In genomic region chr17:9640388-9640787, GRCh38 we compare ENCODE assay signal across 1 cellular context. TPM values are rescaled to one million over a fixed set of nuclear protein-coding genes. Genes with fewer than 3 reads are reported as not detected.
"Had no signal": no experiment of that assay in that cellular context is flagged by ENCODE, and none has a peak within 500 bp of the region (broad histone marks: within the 10 kb centered on the region; RNA-seq: fewer than 3 reads in every experiment).

No MANE protein-coding gene starts in this region.

RNA-seq across cellular contexts. Expression of gene USP43, which starts 4.9 kb away (rescaled TPM):
- total RNA-seq: GM12878 had no signal
